8 cellular contexts compared by ENCODE assay signal in genomic region chr12:57093412-57094193, GRCh38. TPM values are rescaled to one million over a fixed set of nuclear protein-coding genes. Genes with fewer than 3 reads are reported as not detected.
A peak's percentile ranks its signal among the peaks of the same experiment; 100 is the strongest.
DNase-seq lines count a peak whose midpoint lies in the region; TF ChIP-seq lines count a peak whose summit lies in the region.

No MANE protein-coding gene starts in this region.

- peak overlapping the region in 1 of 2 experiments; percentile 35 for H3K23ac ChIP-seq in mesenchymal stem cell (ENCODE audit: low read length in 2 of 2)

- H3K27me3 ChIP-seq in mesenchymal stem cell (ENCODE audit: control insufficient read depth in 1 of 2, insufficient read depth in 1 of 2, low read length in 2 of 2) = no peaks in the 10 kb centered on the region

- peak overlapping the region; percentile 76 for H4K8ac ChIP-seq in mesenchymal stem cell (ENCODE audit: low read length)

- no peak overlapping the region for H3K4me2 ChIP-seq in mesenchymal stem cell (ENCODE audit: low read length, poor library complexity, severe bottlenecking)

- peak overlapping the region; percentile 3 for H3K27ac ChIP-seq in mesenchymal stem cell (ENCODE audit: low read length, poor library complexity, severe bottlenecking)

- H3K4ac ChIP-seq in mesenchymal stem cell (ENCODE audit: low read depth in 1 of 2, low read length in 2 of 2) = peak overlapping the region; percentile 71

- CTCF ChIA-PET in GM10248 (lab: Yijun Ruan, JAX) = interaction anchor here (0.7 to 16.3 kb wide), 13 partner anchors 10 to 143 kb away, joined by 3 to 213 read pairs (median 3); partner anchors contain the start of genes NEMP1 and STAT6

- peaks cover 1% of the 10 kb centered on the region for H3K36me3 Mint-ChIP-seq in IgD-negative memory B cell

- H3K27me3 Mint-ChIP-seq in IgD-negative memory B cell = no peaks in the 10 kb centered on the region

- H3K79me1 ChIP-seq in mesenchymal stem cell (replicated peaks; ENCODE audit: low read length, poor library complexity, severe bottlenecking) = peaks cover 23% of the 10 kb centered on the region

- WGBS in mesenchymal stem cell = 46% methylated on average over 24 of the region's 24 CpGs

- peak overlapping the region; percentile 77 for H3K9ac ChIP-seq in mesenchymal stem cell (ENCODE audit: low read length)

- H4K91ac ChIP-seq in mesenchymal stem cell (ENCODE audit: low read length) = peak overlapping the region; percentile 84

- H3K9me3 Mint-ChIP-seq in IgD-negative memory B cell = no peaks in the 10 kb centered on the region

- peak overlapping the region; percentile 6 to 91 (median 89) for H3K27ac Mint-ChIP-seq in IgD-negative memory B cell

- H2BK5ac ChIP-seq in mesenchymal stem cell (ENCODE audit: low read depth, low read length, poor library complexity, severe bottlenecking) = no peak overlapping the region

- peaks cover 67 to 72% of the 10 kb centered on the region in 2 experiments for H3K36me3 ChIP-seq in mesenchymal stem cell (ENCODE audit: control insufficient read depth in 1 of 2, insufficient read depth in 2 of 2, low read depth in 1 of 2, low read length in 2 of 2)

- peak overlapping the region; percentile 58 for H2AK5ac ChIP-seq in mesenchymal stem cell (ENCODE audit: low read length, severe bottlenecking)

- peak overlapping the region in 1 of 2 experiments; percentile 48 for H3K4me3 ChIP-seq in mesenchymal stem cell (ENCODE audit: insufficient read depth in 1 of 2, low read depth in 1 of 2, low read length in 2 of 2)

- peak overlapping the region; percentile 79 to 93 for H3K18ac ChIP-seq in mesenchymal stem cell (ENCODE audit: low read depth in 1 of 2, low read length in 2 of 2)

- peak overlapping the region; percentile 74 to 91 (median 86) for H3K4me3 Mint-ChIP-seq in IgD-negative memory B cell

- peak overlapping the region; percentile 45 for H2BK120ac ChIP-seq in mesenchymal stem cell (ENCODE audit: low read depth, low read length)

- peak overlapping the region in 1 of 2 experiments; percentile 89 for H3K14ac ChIP-seq in mesenchymal stem cell (ENCODE audit: low read length in 2 of 2)

- POLR2A ChIA-PET in GM10248 (lab: Yijun Ruan, JAX) = interaction anchor here (0.6 to 1.3 kb wide), 5 partner anchors 10 to 31 kb away, joined by 3 to 12 read pairs (median 5); partner anchors contain the start of gene NEMP1

- H2BK12ac ChIP-seq in mesenchymal stem cell (ENCODE audit: low read length in 2 of 2) = peak overlapping the region; percentile 69 to 95

- H3K4me1 Mint-ChIP-seq in IgD-negative memory B cell = peaks cover 25 to 33% (median 28%) of the 10 kb centered on the region in 3 donors

- H2BK15ac ChIP-seq in mesenchymal stem cell (ENCODE audit: low read depth, poor library complexity, severe bottlenecking) = peak overlapping the region; percentile 41

- H2AFZ ChIP-seq in mesenchymal stem cell (ENCODE audit: low read depth, low read length) = no peak overlapping the region

- TF ChIP-seq CTCF in GM10248 (IDR thresholded peaks at IDR 0.05; ENCODE audit: control extremely low read depth, extremely low read depth, low read depth, missing control alignments) = peak; percentile 79

- H3K4me1 ChIP-seq in mesenchymal stem cell (ENCODE audit: control insufficient read depth, insufficient read depth, low read depth, low read length) = peaks cover 38% of the 10 kb centered on the region

- no peaks in the 10 kb centered on the region for H3K9me3 ChIP-seq in mesenchymal stem cell (ENCODE audit: control insufficient read depth, low read length)

- peak; percentile 92 for DNase-seq in GM10248 (ENCODE audit: extremely low spot score)
- DNase-seq in activated CD4-positive, alpha-beta T cell treated with anti-CD3 and anti-CD28 coated beads for 4 hours = peak; percentile 80 to 83
- peak; percentile 70 for DNase-seq in dermis blood vessel endothelial cell
- peak; percentile 87 for DNase-seq in mesenchymal stem cell
- peak; percentile 69 to 77 for DNase-seq in stimulated activated CD8-positive, alpha-beta memory T cell treated with anti-CD3 and anti-CD28 coated beads, Interleukin-4, amount 100 ng/mL, for 4 hours (ENCODE audit: low read depth in 2 of 2, low spot score in 1 of 2)
- DNase-seq in NCI-H446 (lab: John Stamatoyannopoulos, UW) = no peak
- DNase-seq in COLO668 (lab: John Stamatoyannopoulos, UW; ENCODE audit: unreplicated experiment) = no peak

RNA-seq across cellular contexts. Expression of gene NAB2, which starts 4.7 kb away (rescaled TPM):
- 0.81 TPM for polyA plus RNA-seq in IgD-negative memory B cell
- 9.6 and 26.9 TPM in 2 replicates for total RNA-seq in dermis blood vessel endothelial cell
- polyA plus RNA-seq in mesenchymal stem cell (2013, experiment 1 of 2) = 28.9 TPM
- 27.0 TPM for polyA plus RNA-seq in mesenchymal stem cell (2013, experiment 2 of 2)

RNA-seq across cellular contexts. Expression of gene NEMP1, which starts 15.0 kb away (rescaled TPM):
- 4.3 TPM for polyA plus RNA-seq in IgD-negative memory B cell
- 7.8 and 10.7 TPM in 2 replicates for total RNA-seq in dermis blood vessel endothelial cell
- 6.2 TPM for polyA plus RNA-seq in mesenchymal stem cell (2013, experiment 1 of 2)
- 5.8 TPM for polyA plus RNA-seq in mesenchymal stem cell (2013, experiment 2 of 2)

RNA-seq across cellular contexts. Expression of gene STAT6, which starts 17.6 kb away (rescaled TPM):
- 130 TPM for polyA plus RNA-seq in IgD-negative memory B cell
- 39.6 and 40.5 TPM in 2 replicates for total RNA-seq in dermis blood vessel endothelial cell
- polyA plus RNA-seq in mesenchymal stem cell (2013, experiment 1 of 2) = 87.5 TPM
- polyA plus RNA-seq in mesenchymal stem cell (2013, experiment 2 of 2) = 89.4 TPM

RNA-seq across cellular contexts. Expression of gene LRP1, which starts 34.7 kb away (rescaled TPM):
- polyA plus RNA-seq in IgD-negative memory B cell = 0.19 TPM
- total RNA-seq in dermis blood vessel endothelial cell = 1.7 and 3.2 TPM in 2 replicates
- 68.9 TPM for polyA plus RNA-seq in mesenchymal stem cell (2013, experiment 1 of 2)
- polyA plus RNA-seq in mesenchymal stem cell (2013, experiment 2 of 2) = 57.9 TPM

RNA-seq across cellular contexts. Expression of gene MYO1A, which starts 43.7 kb away (rescaled TPM):
- not detected for polyA plus RNA-seq in IgD-negative memory B cell
- not detected in 2 replicates for total RNA-seq in dermis blood vessel endothelial cell
- polyA plus RNA-seq in mesenchymal stem cell (2013, experiment 1 of 2) = not detected
- not detected for polyA plus RNA-seq in mesenchymal stem cell (2013, experiment 2 of 2)

Comparison
In these comparisons a context has a peak if more than half of its experiments do, and no peak if none do; other contexts are left out.
1. DNase-seq: peak in GM10248 (single experiment), activated CD4-positive, alpha-beta T cell treated with anti-CD3 and anti-CD28 coated beads for 4 hours (2 of 2), dermis blood vessel endothelial cell (single experiment), mesenchymal stem cell (single experiment) and stimulated activated CD8-positive, alpha-beta memory T cell treated with anti-CD3 and anti-CD28 coated beads, Interleukin-4, amount 100 ng/mL, for 4 hours (2 of 2); none in NCI-H446 (0 of 2) and COLO668 (single experiment).